ENCODE assay signal across 9 cellular contexts in the genomic region with DNA sequence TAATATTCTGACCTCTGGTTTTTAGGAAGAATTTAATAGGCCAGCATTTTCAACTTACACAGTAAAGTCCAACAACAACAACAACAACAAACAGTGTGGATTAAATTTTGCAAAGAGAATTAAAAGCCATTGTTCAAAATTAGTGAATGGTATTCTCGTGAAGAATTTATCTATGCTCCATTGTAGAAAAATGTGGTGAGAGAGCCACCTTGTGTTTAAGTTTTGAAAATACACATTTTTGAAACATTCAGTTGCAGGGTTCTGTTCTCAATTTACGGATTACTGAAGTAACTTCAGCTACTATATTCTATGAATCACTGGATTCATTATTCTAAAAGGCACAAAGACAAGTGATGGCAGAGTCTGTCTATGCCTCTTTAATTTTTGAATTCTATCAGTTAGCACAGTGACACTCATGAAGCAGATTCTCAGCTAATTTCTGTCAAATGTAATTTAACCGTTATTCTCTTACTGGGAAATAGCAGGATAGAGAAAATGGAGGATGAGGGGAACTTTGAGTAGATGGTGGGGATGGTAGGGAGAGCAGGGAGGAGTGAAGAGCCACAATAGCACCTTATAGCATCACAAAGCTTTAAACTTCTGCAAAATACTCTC. TPM values are rescaled to one million over a fixed set of nuclear protein-coding genes. Genes with fewer than 3 reads are reported as not detected.
A peak's percentile ranks its signal among the peaks of the same experiment; 100 is the strongest.
DNase-seq lines count a peak whose midpoint lies in the region; ATAC-seq and TF ChIP-seq lines count a peak whose summit lies in the region.
"Had no signal": no experiment of that assay in that cellular context is flagged by ENCODE, and none has a peak within 500 bp of the region (broad histone marks: within the 10 kb centered on the region; RNA-seq: fewer than 3 reads in every experiment).

No MANE protein-coding gene starts in this region.

- H3K36me3 ChIP-seq in neural progenitor cell = peaks cover 8% of the 10 kb centered on the region
- H3K36me3 ChIP-seq in neuronal stem cell (replicated peaks in 1 of 2; ENCODE audit: control insufficient read depth in 2 of 2, insufficient read depth in 2 of 2, low read length in 2 of 2) = no peaks in the 10 kb centered on the region

- H2AK5ac ChIP-seq in H9 (ENCODE audit: insufficient read length, low read length) (no peak overlapping the region), neuronal stem cell (ENCODE audit: low read depth, low read length) (no peak overlapping the region)

- H3K79me1 ChIP-seq in H9 (ENCODE audit: insufficient read depth, low read depth, low read length, poor library complexity, severe bottlenecking) (no peaks in the 10 kb centered on the region), neuronal stem cell (ENCODE audit: low read depth, low read length) (no peaks in the 10 kb centered on the region)

- no peak overlapping the region for H3K18ac ChIP-seq in H9 (ENCODE audit: insufficient read length, low read depth, low read length)
- H3K18ac ChIP-seq in neuronal stem cell (ENCODE audit: low read length) = no peak overlapping the region

- no peak overlapping the region for H3T11ph ChIP-seq in H9 (ENCODE audit: low read length)

- H2BK120ac ChIP-seq in H9 (ENCODE audit: low read depth, low read length, poor library complexity, severe bottlenecking) (no peak overlapping the region), neuronal stem cell (ENCODE audit: low read depth, low read length) (no peak overlapping the region)

- H3K27ac Mint-ChIP-seq in H9 = no peak overlapping the region
- no peak overlapping the region for H3K27ac Mint-ChIP-seq in endothelial cell (ENCODE audit: unreplicated experiment)
- H3K27ac Mint-ChIP-seq in neural progenitor cell = no peak overlapping the region
- H3K27ac Mint-ChIP-seq in stimulated activated naive CD8-positive, alpha-beta T cell treated with anti-CD3 and anti-CD28 coated beads, Interleukin-15, amount 100 ng/mL, for 72 hours = no peak overlapping the region

- H3K9me3 ChIP-seq in H9 (ENCODE audit: control insufficient read depth, low read depth, low read length) = no peaks in the 10 kb centered on the region
- no peaks in the 10 kb centered on the region for H3K9me3 ChIP-seq in neural progenitor cell (ENCODE audit: low read depth)
- no peaks in the 10 kb centered on the region for H3K9me3 ChIP-seq in neuronal stem cell (replicated peaks in 1 of 2; ENCODE audit: control insufficient read depth in 2 of 2, insufficient read depth in 1 of 2, low read depth in 1 of 2, low read length in 2 of 2)

- ATAC-seq in stimulated activated naive CD8-positive, alpha-beta T cell treated with anti-CD3 and anti-CD28 coated beads, Interleukin-15, amount 100 ng/mL, for 72 hours = no peak
- no peak for ATAC-seq in HG03097 (IDR thresholded peaks at IDR 0.05; ENCODE audit: low FRiP score, unreplicated experiment)

- H4K91ac ChIP-seq in H9 (ENCODE audit: insufficient read length, low read depth, low read length) = no peak overlapping the region
- no peak overlapping the region for H4K91ac ChIP-seq in neuronal stem cell (ENCODE audit: low read depth, low read length, poor library complexity)

- H3K14ac ChIP-seq in H9 (ENCODE audit: insufficient read depth, low read length) (no peak overlapping the region), neuronal stem cell (ENCODE audit: low read length) (no peak overlapping the region)

- WGBS in H9 (ENCODE audit: extremely low coverage, insufficient read length, low lambda C conversion rate) = no CpG with 5 or more reads among the region's 3 CpGs
- no CpG with 5 or more reads among the region's 3 CpGs for WGBS in neuronal stem cell (ENCODE audit: extremely low coverage in 2 of 2, insufficient read length in 2 of 2, insufficient replicate concordance in 1 of 2), 2 donors

- TF ChIP-seq CTCF in H9 (conservative IDR thresholded peaks at IDR 0.05) (peak; percentile 71), endothelial cell (IDR thresholded peaks at IDR 0.05; ENCODE audit: unreplicated experiment) (peak; percentile 69), neural progenitor cell (IDR thresholded peaks at IDR 0.05) (peak; percentile 67)

- H3K4me1 Mint-ChIP-seq in H9 (no peaks in the 10 kb centered on the region), endothelial cell (ENCODE audit: unreplicated experiment) (no peaks in the 10 kb centered on the region), neural progenitor cell (no peaks in the 10 kb centered on the region)
- H3K4me1 Mint-ChIP-seq in stimulated activated naive CD8-positive, alpha-beta T cell treated with anti-CD3 and anti-CD28 coated beads, Interleukin-15, amount 100 ng/mL, for 72 hours = no peaks in the 10 kb centered on the region

- H3K27me3 Mint-ChIP-seq in H9 (ENCODE audit: low read depth) (no peaks in the 10 kb centered on the region), endothelial cell (ENCODE audit: unreplicated experiment) (no peaks in the 10 kb centered on the region), neural progenitor cell (ENCODE audit: insufficient read depth, low read depth) (no peaks in the 10 kb centered on the region)
- peaks cover 7% of the 10 kb centered on the region for H3K27me3 Mint-ChIP-seq in stimulated activated naive CD8-positive, alpha-beta T cell treated with anti-CD3 and anti-CD28 coated beads, Interleukin-15, amount 100 ng/mL, for 72 hours

- DNase-seq in DMS153 treated with DMSO at 0.1 percent for 48 hours (lab: John Stamatoyannopoulos, UW; ENCODE audit: unreplicated experiment) (peak; percentile 60), H9 (no peak), NOMO-1 treated with DMSO at 0.1 percent for 48 hours (lab: John Stamatoyannopoulos, UW; ENCODE audit: unreplicated experiment) (peak; percentile 77), endothelial cell (ENCODE audit: low spot score) (no peak), neural progenitor cell (ENCODE audit: low spot score) (peak; percentile 34), neuronal stem cell (ENCODE audit: low spot score) (no peak)
- DNase-seq in stimulated activated naive CD8-positive, alpha-beta T cell treated with anti-CD3 and anti-CD28 coated beads, Interleukin-15, amount 100 ng/mL, for 72 hours = no peak

- H2BK5ac ChIP-seq in H9 (ENCODE audit: insufficient read length, low read length) = no peak overlapping the region
- H2BK5ac ChIP-seq in neuronal stem cell (ENCODE audit: low read length) = no peak overlapping the region

- H3F3A ChIP-seq in neural progenitor cell (ENCODE audit: low read depth) = no peaks in the 10 kb centered on the region

- no peak overlapping the region for H2BK12ac ChIP-seq in H9 (ENCODE audit: insufficient read length, low read depth, low read length)
- no peak overlapping the region for H2BK12ac ChIP-seq in neuronal stem cell (ENCODE audit: low read length)

- no peak overlapping the region for H3K23ac ChIP-seq in H9 (ENCODE audit: insufficient read length, low read depth, low read length)
- no peak overlapping the region for H3K23ac ChIP-seq in neuronal stem cell (ENCODE audit: low read depth, low read length, poor library complexity)

- H3K9me3 Mint-ChIP-seq in H9 (no peaks in the 10 kb centered on the region; a peak in 1 of 5 replicates), endothelial cell (ENCODE audit: unreplicated experiment) (no peaks in the 10 kb centered on the region), neural progenitor cell (peaks cover 3% of the 10 kb centered on the region)
- no peaks in the 10 kb centered on the region for H3K9me3 Mint-ChIP-seq in stimulated activated naive CD8-positive, alpha-beta T cell treated with anti-CD3 and anti-CD28 coated beads, Interleukin-15, amount 100 ng/mL, for 72 hours

- H3K4me3 Mint-ChIP-seq in H9 = no peak overlapping the region
- no peak overlapping the region for H3K4me3 Mint-ChIP-seq in endothelial cell (ENCODE audit: unreplicated experiment)
- H3K4me3 Mint-ChIP-seq in neural progenitor cell = no peak overlapping the region
- no peak overlapping the region for H3K4me3 Mint-ChIP-seq in stimulated activated naive CD8-positive, alpha-beta T cell treated with anti-CD3 and anti-CD28 coated beads, Interleukin-15, amount 100 ng/mL, for 72 hours

- H3K36me3 Mint-ChIP-seq in H9 (ENCODE audit: insufficient read depth in 1 of 3, low read depth in 3 of 3) = no peaks in the 10 kb centered on the region
- peaks cover 2% of the 10 kb centered on the region for H3K36me3 Mint-ChIP-seq in endothelial cell (ENCODE audit: low read depth, unreplicated experiment)
- no peaks in the 10 kb centered on the region for H3K36me3 Mint-ChIP-seq in neural progenitor cell

- H3K27me3 ChIP-seq in H9 (ENCODE audit: insufficient read depth, low read length) (no peaks in the 10 kb centered on the region), neural progenitor cell (no peaks in the 10 kb centered on the region), neuronal stem cell (ENCODE audit: control insufficient read depth in 3 of 3, insufficient read depth in 3 of 3, low read depth in 1 of 3, low read length in 3 of 3) (no peaks in the 10 kb centered on the region)
- H3K27me3 ChIP-seq: SJCRH30 had no signal

- H2AFZ ChIP-seq in H9 (ENCODE audit: low read length) = no peak overlapping the region
- no peak overlapping the region for H2AFZ ChIP-seq in neural progenitor cell (replicated peaks)
- no peak overlapping the region for H2AFZ ChIP-seq in neuronal stem cell (ENCODE audit: low read length)

- H3K9ac ChIP-seq in H9 (ENCODE audit: extremely low read depth, insufficient read length, low read length) = no peak overlapping the region
- H3K9ac ChIP-seq in neural progenitor cell = no peak overlapping the region
- H3K9ac ChIP-seq in neuronal stem cell (ENCODE audit: low read depth, low read length, poor library complexity) = no peak overlapping the region

- H3K27ac ChIP-seq in H9 (ENCODE audit: insufficient read length, low read depth, low read length) = no peak overlapping the region
- H3K27ac ChIP-seq in neural progenitor cell = no peak overlapping the region
- no peak overlapping the region for H3K27ac ChIP-seq in neuronal stem cell (replicated peaks; ENCODE audit: low read length)
- H3K27ac ChIP-seq: SJCRH30 had no signal

- no peak overlapping the region for H3K4me3 ChIP-seq in neural progenitor cell
- H3K4me3 ChIP-seq in neuronal stem cell (ENCODE audit: low read length in 2 of 2) = no peak overlapping the region
- H3K4me3 ChIP-seq: SJCRH30 had no signal

- H3K79me2 ChIP-seq in H9 (ENCODE audit: insufficient read depth, low read length) (no peaks in the 10 kb centered on the region), neural progenitor cell (ENCODE audit: low read depth) (no peaks in the 10 kb centered on the region)

- H3K4ac ChIP-seq in H9 (ENCODE audit: low read depth, low read length) (no peak overlapping the region), neuronal stem cell (ENCODE audit: low read length) (no peak overlapping the region)

- no peaks in the 10 kb centered on the region for H4K20me1 ChIP-seq in H9 (ENCODE audit: control insufficient read depth, insufficient read depth, insufficient read length)
- no peaks in the 10 kb centered on the region for H4K20me1 ChIP-seq in neural progenitor cell (ENCODE audit: low read depth)

- H3K4me2 ChIP-seq in H9 (ENCODE audit: insufficient read depth, insufficient read length, low read length) (no peak overlapping the region), neural progenitor cell (no peak overlapping the region), neuronal stem cell (ENCODE audit: insufficient read depth, low read length, poor library complexity, severe bottlenecking) (no peak overlapping the region)

- no peak overlapping the region for H2BK20ac ChIP-seq in H9 (ENCODE audit: low read depth, low read length, poor library complexity, severe bottlenecking)

- H3K56ac ChIP-seq in H9 (ENCODE audit: insufficient read length, low read depth, low read length) = no peak overlapping the region

- no peak overlapping the region for H2BK15ac ChIP-seq in H9 (ENCODE audit: low read depth, low read length)
- no peak overlapping the region for H2BK15ac ChIP-seq in neuronal stem cell (ENCODE audit: low read length)

- no peak overlapping the region for H4K5ac ChIP-seq in H9 (ENCODE audit: insufficient read length, low read depth, low read length)

- H3K4me1 ChIP-seq in H9 (ENCODE audit: insufficient read depth, low read length) = no peaks in the 10 kb centered on the region
- no peaks in the 10 kb centered on the region for H3K4me1 ChIP-seq in neural progenitor cell
- H3K4me1 ChIP-seq in neuronal stem cell (ENCODE audit: control insufficient read depth in 2 of 2, insufficient read depth in 1 of 2, low read depth in 1 of 2, low read length in 2 of 2) = no peaks in the 10 kb centered on the region
- H3K4me1 ChIP-seq: SJCRH30 had no signal

- H3K23me2 ChIP-seq in H9 (ENCODE audit: insufficient read length, low read depth, low read length, poor library complexity, severe bottlenecking) = no peaks in the 10 kb centered on the region

- H4K8ac ChIP-seq in H9 (replicated peaks; ENCODE audit: insufficient read length, low read depth, low read length) = no peak overlapping the region
- H4K8ac ChIP-seq in neuronal stem cell (ENCODE audit: low read depth, low read length) = no peak overlapping the region

RNA-seq across cellular contexts. Expression of a gene that starts 11.0 kb away (rescaled TPM):
- total RNA-seq in H9 (2021) = 0.13 and 0.48 TPM in 2 replicates
- total RNA-seq in endothelial cell (ENCODE audit: unreplicated experiment) = 2.8 TPM
- total RNA-seq in neural progenitor cell (ENCODE audit: low replicate concordance) = 11.8 and 23.9 TPM in 2 replicates
- polyA plus RNA-seq in neuronal stem cell (2013, experiment 1 of 2) = 14.0 TPM
- 14.8 TPM for polyA plus RNA-seq in neuronal stem cell (2013, experiment 2 of 2)

RNA-seq across cellular contexts. Expression of a gene that starts 44.1 kb away (rescaled TPM):
- total RNA-seq in H9 (2021) (6.9 and 8.5 TPM in 2 replicates), endothelial cell (ENCODE audit: unreplicated experiment) (68.9 TPM), neural progenitor cell (ENCODE audit: low replicate concordance) (1.4 and 2.0 TPM in 2 replicates)
- 3.8 TPM for polyA plus RNA-seq in neuronal stem cell (2013, experiment 1 of 2)
- polyA plus RNA-seq in neuronal stem cell (2013, experiment 2 of 2) = 4.1 TPM

Comparison
In these comparisons a context has a peak if more than half of its experiments do, and no peak if none do; other contexts are left out.
1. DNase-seq: peak in DMS153 treated with DMSO at 0.1 percent for 48 hours (single experiment), NOMO-1 treated with DMSO at 0.1 percent for 48 hours (single experiment) and neural progenitor cell (single experiment); none in H9 (single experiment), endothelial cell (single experiment), stimulated activated naive CD8-positive, alpha-beta T cell treated with anti-CD3 and anti-CD28 coated beads, Interleukin-15, amount 100 ng/mL, for 72 hours (0 of 2) and neuronal stem cell (single experiment).
2. Peak in every context shown above with its lines, with median percentiles within 50 percentile points of each other: CTCF ChIP-seq.